12 cellular contexts compared by ENCODE assay signal in genomic region chr1:116827607-116828125, GRCh38.
DNase-seq lines count a peak whose midpoint lies in the region; ATAC-seq and TF ChIP-seq lines count a peak whose summit lies in the region.
"Had no signal": no experiment of that assay in that cellular context is flagged by ENCODE, and none has a peak within 500 bp of the region (broad histone marks: within the 10 kb centered on the region; RNA-seq: fewer than 3 reads in every experiment).

No MANE protein-coding gene starts in this region.

- no peak overlapping the region for H3K4me3 ChIP-seq in HEK293 (ENCODE audit: low read depth, low read length)
- H3K4me3 ChIP-seq in naive thymus-derived CD4-positive, alpha-beta T cell (ENCODE audit: low read length) = no peak overlapping the region
- H3K4me3 ChIP-seq: dorsolateral prefrontal cortex had no signal

- TF ChIP-seq CTCF in HEK293 (tag by site-specific recombination; IDR thresholded peaks at IDR 0.05) = no peak

- CTCF ChIA-PET in HEK293 (lab: Yijun Ruan, JAX) = interaction anchor here (0.7 kb wide), 1 partner anchor 60 kb away, joined by 3 read pairs; no protein-coding TSS in a partner anchor
- CTCF ChIA-PET in naive thymus-derived CD4-positive, alpha-beta T cell (lab: Charles Lee) = interaction anchor here (1.1 to 1.5 kb wide), 2 partner anchors 11 to 65 kb away, joined by 3 to 4 read pairs; no protein-coding TSS in a partner anchor

- peaks cover 50% of the 10 kb centered on the region for H3K4me1 Mint-ChIP-seq in T-helper 2 cell treated with Interferon-gamma antibody and Interleukin-4, amounts not matched to agents 5 μg/mL and 100 μg/mL, for 36 hours (ENCODE audit: low read depth)
- H3K4me1 Mint-ChIP-seq in activated T-helper 2 cell treated with anti-CD3 and anti-CD28 coated beads, Interferon-gamma antibody, Interleukin-2, Interleukin-4, amounts not matched to agents 10 μg/mL and 5 μg/mL and 100 μg/mL, durations not matched to agents 14 hours and 24 hours and 36 hours (ENCODE audit: low read depth) = peaks cover 67% of the 10 kb centered on the region
- H3K4me1 Mint-ChIP-seq in naive thymus-derived CD4-positive, alpha-beta T cell = peaks cover 11 to 62% (median 25%) of the 10 kb centered on the region in 7 donors

- peaks cover 3% of the 10 kb centered on the region for H3K36me3 Mint-ChIP-seq in T-helper 2 cell treated with Interferon-gamma antibody and Interleukin-4, amounts not matched to agents 5 μg/mL and 100 μg/mL, for 36 hours (ENCODE audit: low read depth)
- peaks cover 12% of the 10 kb centered on the region for H3K36me3 Mint-ChIP-seq in activated T-helper 2 cell treated with anti-CD3 and anti-CD28 coated beads, Interferon-gamma antibody, Interleukin-2, Interleukin-4, amounts not matched to agents 10 μg/mL and 5 μg/mL and 100 μg/mL, durations not matched to agents 14 hours and 24 hours and 36 hours (ENCODE audit: low read depth)
- peaks cover 0 to 11% (median 0%) of the 10 kb centered on the region in 5 donors for H3K36me3 Mint-ChIP-seq in naive thymus-derived CD4-positive, alpha-beta T cell

- ATAC-seq in naive thymus-derived CD4-positive, alpha-beta T cell = no peak
- ATAC-seq in HG03439 (IDR thresholded peaks at IDR 0.05; ENCODE audit: unreplicated experiment) = no peak

- H3K27ac ChIP-seq in HEK293 (ENCODE audit: extremely low read depth, low read depth, low read length) = no peak overlapping the region
- H3K27ac ChIP-seq in naive thymus-derived CD4-positive, alpha-beta T cell (ENCODE audit: low read depth, low read length) = no peak overlapping the region

- H3K4me3 Mint-ChIP-seq in T-helper 2 cell treated with Interferon-gamma antibody and Interleukin-4, amounts not matched to agents 5 μg/mL and 100 μg/mL, for 36 hours = peak overlapping the region; percentile 76
- H3K4me3 Mint-ChIP-seq in activated T-helper 2 cell treated with anti-CD3 and anti-CD28 coated beads, Interferon-gamma antibody, Interleukin-2, Interleukin-4, amounts not matched to agents 10 μg/mL and 5 μg/mL and 100 μg/mL, durations not matched to agents 14 hours and 24 hours and 36 hours (ENCODE audit: low read depth) = peak overlapping the region; percentile 71
- peak overlapping the region in 2 of 10 donors; percentile 2 to 76 for H3K4me3 Mint-ChIP-seq in naive thymus-derived CD4-positive, alpha-beta T cell

- H3K9me3 Mint-ChIP-seq in T-helper 2 cell treated with Interferon-gamma antibody and Interleukin-4, amounts not matched to agents 5 μg/mL and 100 μg/mL, for 36 hours = peaks cover 10% of the 10 kb centered on the region
- peaks cover 12% of the 10 kb centered on the region for H3K9me3 Mint-ChIP-seq in activated T-helper 2 cell treated with anti-CD3 and anti-CD28 coated beads, Interferon-gamma antibody, Interleukin-2, Interleukin-4, amounts not matched to agents 10 μg/mL and 5 μg/mL and 100 μg/mL, durations not matched to agents 14 hours and 24 hours and 36 hours
- peaks cover 0 to 7% (median 2%) of the 10 kb centered on the region in 11 donors for H3K9me3 Mint-ChIP-seq in naive thymus-derived CD4-positive, alpha-beta T cell

- POLR2A ChIA-PET in HEK293 (lab: Yijun Ruan, JAX) = interaction anchor here (0.8 kb wide), 1 partner anchor 50 kb away, joined by 4 read pairs; no protein-coding TSS in a partner anchor
- POLR2A ChIA-PET in naive thymus-derived CD4-positive, alpha-beta T cell (lab: Charles Lee) = interaction anchor here (0.8 to 1.3 kb wide), 5 partner anchors 11 to 178 kb away, joined by 3 to 6 read pairs (median 4); no protein-coding TSS in a partner anchor

- H3K4me1 ChIP-seq in HEK293 (ENCODE audit: control insufficient read depth, insufficient read depth, low read length) = peaks cover 6% of the 10 kb centered on the region; the same call in 1 of the 2 replicates
- H3K4me1 ChIP-seq in naive thymus-derived CD4-positive, alpha-beta T cell (ENCODE audit: control insufficient read depth in 2 of 2, insufficient read depth in 2 of 2, low read length in 2 of 2) = peaks cover 10 to 12% of the 10 kb centered on the region in 2 donors

- H3K27me3 Mint-ChIP-seq in T-helper 2 cell treated with Interferon-gamma antibody and Interleukin-4, amounts not matched to agents 5 μg/mL and 100 μg/mL, for 36 hours (ENCODE audit: low read depth) = no peaks in the 10 kb centered on the region
- H3K27me3 Mint-ChIP-seq in activated T-helper 2 cell treated with anti-CD3 and anti-CD28 coated beads, Interferon-gamma antibody, Interleukin-2, Interleukin-4, amounts not matched to agents 10 μg/mL and 5 μg/mL and 100 μg/mL, durations not matched to agents 14 hours and 24 hours and 36 hours (ENCODE audit: low read depth) = no peaks in the 10 kb centered on the region
- peaks cover 0 to 3% (median 0%) of the 10 kb centered on the region in 5 donors for H3K27me3 Mint-ChIP-seq in naive thymus-derived CD4-positive, alpha-beta T cell

- H3K9me3 ChIP-seq in HEK293 (ENCODE audit: control insufficient read depth, insufficient read depth, low read depth, low read length) = no peaks in the 10 kb centered on the region
- no peaks in the 10 kb centered on the region for H3K9me3 ChIP-seq in naive thymus-derived CD4-positive, alpha-beta T cell (ENCODE audit: control insufficient read depth in 2 of 3, low read length in 3 of 3)

- intact Hi-C loops in activated T-helper 2 cell treated with anti-CD3 and anti-CD28 coated beads, Interferon-gamma antibody, Interleukin-2, Interleukin-4, amounts not matched to agents 10 μg/mL and 5 μg/mL and 100 μg/mL, durations not matched to agents 14 hours and 24 hours and 36 hours (cut with micrococcal nuclease) = loop anchor here (1.0 to 10.0 kb wide), 8 partner anchors 21 to 453 kb away; partner anchors contain the start of genes ATP1A1 and CD101
- intact Hi-C loops in naive thymus-derived CD4-positive, alpha-beta T cell (cut with micrococcal nuclease) = loop anchor here in 1 of 2 donors (1.0 to 2.0 kb wide), 5 partner anchors 17 to 159 kb away; no protein-coding TSS in a partner anchor

- H3K27me3 ChIP-seq in naive thymus-derived CD4-positive, alpha-beta T cell (ENCODE audit: control insufficient read depth in 2 of 2, insufficient read depth in 2 of 2, low read length in 2 of 2) = no peaks in the 10 kb centered on the region
- H3K27me3 ChIP-seq: dorsolateral prefrontal cortex had no signal

- peak overlapping the region; percentile 95 for H3K27ac Mint-ChIP-seq in T-helper 2 cell treated with Interferon-gamma antibody and Interleukin-4, amounts not matched to agents 5 μg/mL and 100 μg/mL, for 36 hours
- H3K27ac Mint-ChIP-seq in activated T-helper 2 cell treated with anti-CD3 and anti-CD28 coated beads, Interferon-gamma antibody, Interleukin-2, Interleukin-4, amounts not matched to agents 10 μg/mL and 5 μg/mL and 100 μg/mL, durations not matched to agents 14 hours and 24 hours and 36 hours = peak overlapping the region; percentile 97
- peak overlapping the region in 8 of 9 donors; percentile 10 to 94 (median 78) for H3K27ac Mint-ChIP-seq in naive thymus-derived CD4-positive, alpha-beta T cell

- no peak for DNase-seq in T-helper 2 cell treated with Interferon-gamma antibody and Interleukin-4, amounts not matched to agents 5 μg/mL and 100 μg/mL, for 36 hours (ENCODE audit: low spot score)
- DNase-seq in T-helper 2 cell = no peak
- DNase-seq in activated T-helper 2 cell treated with anti-CD3 and anti-CD28 coated beads, Interferon-gamma antibody, Interleukin-2, Interleukin-4, amounts not matched to agents 10 μg/mL and 5 μg/mL and 100 μg/mL, durations not matched to agents 14 hours and 24 hours and 36 hours (ENCODE audit: low spot score) = no peak
- DNase-seq in naive thymus-derived CD4-positive, alpha-beta T cell = no peak
- no peak for DNase-seq in stimulated activated CD4-positive, alpha-beta T cell treated with anti-CD3 and anti-CD28 coated beads, Interleukin-4, amount 100 ng/mL, for 1 hour
- no peak for DNase-seq in NCI-H82 (lab: John Stamatoyannopoulos, UW)
- DNase-seq: anterior cingulate cortex, dorsolateral prefrontal cortex, NCI-H1436, T1000 had no signal

- H3K36me3 ChIP-seq in HEK293 (ENCODE audit: control insufficient read depth in 2 of 2, insufficient read depth in 1 of 2, low read length in 2 of 2) = no peaks in the 10 kb centered on the region
- H3K36me3 ChIP-seq in naive thymus-derived CD4-positive, alpha-beta T cell (ENCODE audit: control insufficient read depth in 2 of 3, insufficient read depth in 3 of 3, low read length in 3 of 3) = no peaks in the 10 kb centered on the region

TF ChIP-seq in HEK293, 187 proteins besides CTCF, POLR2A, EP300 and RAD21:
- TF ChIP-seq ZNF610 (tag by site-specific recombination; IDR thresholded peaks at IDR 0.05; ENCODE audit: borderline replicate concordance) (no peak), ZBTB10 (tag by site-specific recombination; IDR thresholded peaks at IDR 0.05) (no peak), SP7 (tag by site-specific recombination; IDR thresholded peaks at IDR 0.05) (peak; percentile 3; the same call in 1 of the 2 replicates)
TF ChIP-seq in HEK293: peak in this region for 1.
